ENCODE assay signal across 1 cellular context in the genomic region with DNA sequence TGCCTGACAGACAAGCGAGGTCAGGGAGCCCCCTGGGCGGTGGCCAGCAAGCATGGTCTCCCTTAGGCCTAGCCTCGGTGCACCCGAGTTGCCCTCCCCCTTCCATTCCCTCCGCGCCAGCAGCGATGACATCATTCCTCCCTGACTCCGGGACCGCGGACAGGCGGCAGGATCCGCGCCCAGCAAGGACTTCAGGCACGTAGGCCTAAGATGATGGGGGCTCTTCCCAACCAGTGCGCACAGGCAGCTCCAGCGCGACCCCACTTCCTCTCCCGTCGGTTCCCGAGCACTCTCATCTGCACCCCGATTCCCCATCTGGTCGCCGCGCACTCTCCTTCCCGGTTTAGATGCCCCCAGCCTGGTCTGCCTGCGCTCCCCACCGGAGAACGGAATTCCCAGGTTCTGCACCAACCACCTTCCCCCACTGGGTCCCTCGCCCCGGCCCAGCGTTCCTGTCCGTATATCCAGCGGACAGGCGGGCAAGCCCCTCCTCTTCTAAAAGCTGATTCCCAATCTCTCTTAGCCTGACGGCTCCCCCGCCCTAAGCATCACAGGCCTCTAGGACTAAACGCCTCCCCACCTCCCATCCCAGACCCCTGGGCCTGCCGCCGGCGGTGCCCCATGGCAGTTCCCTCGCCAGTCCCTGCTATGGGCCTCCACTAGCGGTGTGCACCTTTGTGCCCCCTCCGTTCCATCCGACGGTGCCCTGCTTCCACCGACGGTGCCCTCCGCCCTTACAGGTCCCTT.
A peak's percentile ranks its signal among the peaks of the same experiment; 100 is the strongest.
TF ChIP-seq lines count a peak whose summit lies in the region.

No MANE protein-coding gene starts in this region.

TF ChIP-seq in HepG2, 621 proteins besides CTCF, POLR2A, EP300 and RAD21 (continues in another document):
- TF ChIP-seq ZNF788 (CRISPR knock-in tag; IDR thresholded peaks at IDR 0.05; ENCODE audit: borderline replicate concordance), result peak; percentile 48; the same call in 1 of the 2 replicates
- TF ChIP-seq HDAC1 (CRISPR knock-in tag; IDR thresholded peaks at IDR 0.05), result 0 out of 2 replicates have a peak, but pooled peaks have one; percentile 22
- no peak for TF ChIP-seq ZNF660 (CRISPR knock-in tag; IDR thresholded peaks at IDR 0.05; ENCODE audit: borderline replicate concordance, low read depth)
- TF ChIP-seq ZSCAN12 (CRISPR knock-in tag; IDR thresholded peaks at IDR 0.05), result no peak
- TF ChIP-seq, protein P1, sequence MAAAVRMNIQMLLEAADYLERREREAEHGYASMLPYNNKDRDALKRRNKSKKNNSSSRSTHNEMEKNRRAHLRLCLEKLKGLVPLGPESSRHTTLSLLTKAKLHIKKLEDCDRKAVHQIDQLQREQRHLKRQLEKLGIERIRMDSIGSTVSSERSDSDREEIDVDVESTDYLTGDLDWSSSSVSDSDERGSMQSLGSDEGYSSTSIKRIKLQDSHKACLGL (CRISPR knock-in tag; IDR thresholded peaks at IDR 0.05), result 0 out of 2 replicates have a peak, but pooled peaks have one; percentile 38
- TF ChIP-seq MEIS2 (CRISPR knock-in tag; IDR thresholded peaks at IDR 0.05), result no peak
- no peak for TF ChIP-seq ZKSCAN8 (CRISPR knock-in tag; IDR thresholded peaks at IDR 0.05; ENCODE audit: borderline replicate concordance)
- TF ChIP-seq, protein P2, sequence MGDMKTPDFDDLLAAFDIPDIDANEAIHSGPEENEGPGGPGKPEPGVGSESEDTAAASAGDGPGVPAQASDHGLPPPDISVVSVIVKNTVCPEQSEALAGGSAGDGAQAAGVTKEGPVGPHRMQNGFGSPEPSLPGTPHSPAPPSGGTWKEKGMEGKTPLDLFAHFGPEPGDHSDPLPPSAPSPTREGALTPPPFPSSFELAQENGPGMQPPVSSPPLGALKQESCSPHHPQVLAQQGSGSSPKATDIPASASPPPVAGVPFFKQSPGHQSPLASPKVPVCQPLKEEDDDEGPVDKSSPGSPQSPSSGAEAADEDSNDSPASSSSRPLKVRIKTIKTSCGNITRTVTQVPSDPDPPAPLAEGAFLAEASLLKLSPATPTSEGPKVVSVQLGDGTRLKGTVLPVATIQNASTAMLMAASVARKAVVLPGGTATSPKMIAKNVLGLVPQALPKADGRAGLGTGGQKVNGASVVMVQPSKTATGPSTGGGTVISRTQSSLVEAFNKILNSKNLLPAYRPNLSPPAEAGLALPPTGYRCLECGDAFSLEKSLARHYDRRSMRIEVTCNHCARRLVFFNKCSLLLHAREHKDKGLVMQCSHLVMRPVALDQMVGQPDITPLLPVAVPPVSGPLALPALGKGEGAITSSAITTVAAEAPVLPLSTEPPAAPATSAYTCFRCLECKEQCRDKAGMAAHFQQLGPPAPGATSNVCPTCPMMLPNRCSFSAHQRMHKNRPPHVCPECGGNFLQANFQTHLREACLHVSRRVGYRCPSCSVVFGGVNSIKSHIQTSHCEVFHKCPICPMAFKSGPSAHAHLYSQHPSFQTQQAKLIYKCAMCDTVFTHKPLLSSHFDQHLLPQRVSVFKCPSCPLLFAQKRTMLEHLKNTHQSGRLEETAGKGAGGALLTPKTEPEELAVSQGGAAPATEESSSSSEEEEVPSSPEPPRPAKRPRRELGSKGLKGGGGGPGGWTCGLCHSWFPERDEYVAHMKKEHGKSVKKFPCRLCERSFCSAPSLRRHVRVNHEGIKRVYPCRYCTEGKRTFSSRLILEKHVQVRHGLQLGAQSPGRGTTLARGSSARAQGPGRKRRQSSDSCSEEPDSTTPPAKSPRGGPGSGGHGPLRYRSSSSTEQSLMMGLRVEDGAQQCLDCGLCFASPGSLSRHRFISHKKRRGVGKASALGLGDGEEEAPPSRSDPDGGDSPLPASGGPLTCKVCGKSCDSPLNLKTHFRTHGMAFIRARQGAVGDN (CRISPR knock-in tag; IDR thresholded peaks at IDR 0.05), result peak; percentile 46; the same call in 1 of the 2 replicates
- peak; percentile 66 for TF ChIP-seq AGO1 (IDR thresholded peaks at IDR 0.05; ENCODE audit: low read depth, low read length, poor library complexity, severe bottlenecking)
- TF ChIP-seq ZNF264 (CRISPR knock-in tag; IDR thresholded peaks at IDR 0.05), result no peak
- TF ChIP-seq RBM22 (optimal IDR thresholded peaks at IDR 0.05; ENCODE audit: low read length), result no peak
- TF ChIP-seq, protein P3, sequence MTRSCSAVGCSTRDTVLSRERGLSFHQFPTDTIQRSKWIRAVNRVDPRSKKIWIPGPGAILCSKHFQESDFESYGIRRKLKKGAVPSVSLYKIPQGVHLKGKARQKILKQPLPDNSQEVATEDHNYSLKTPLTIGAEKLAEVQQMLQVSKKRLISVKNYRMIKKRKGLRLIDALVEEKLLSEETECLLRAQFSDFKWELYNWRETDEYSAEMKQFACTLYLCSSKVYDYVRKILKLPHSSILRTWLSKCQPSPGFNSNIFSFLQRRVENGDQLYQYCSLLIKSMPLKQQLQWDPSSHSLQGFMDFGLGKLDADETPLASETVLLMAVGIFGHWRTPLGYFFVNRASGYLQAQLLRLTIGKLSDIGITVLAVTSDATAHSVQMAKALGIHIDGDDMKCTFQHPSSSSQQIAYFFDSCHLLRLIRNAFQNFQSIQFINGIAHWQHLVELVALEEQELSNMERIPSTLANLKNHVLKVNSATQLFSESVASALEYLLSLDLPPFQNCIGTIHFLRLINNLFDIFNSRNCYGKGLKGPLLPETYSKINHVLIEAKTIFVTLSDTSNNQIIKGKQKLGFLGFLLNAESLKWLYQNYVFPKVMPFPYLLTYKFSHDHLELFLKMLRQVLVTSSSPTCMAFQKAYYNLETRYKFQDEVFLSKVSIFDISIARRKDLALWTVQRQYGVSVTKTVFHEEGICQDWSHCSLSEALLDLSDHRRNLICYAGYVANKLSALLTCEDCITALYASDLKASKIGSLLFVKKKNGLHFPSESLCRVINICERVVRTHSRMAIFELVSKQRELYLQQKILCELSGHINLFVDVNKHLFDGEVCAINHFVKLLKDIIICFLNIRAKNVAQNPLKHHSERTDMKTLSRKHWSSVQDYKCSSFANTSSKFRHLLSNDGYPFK (CRISPR knock-in tag; IDR thresholded peaks at IDR 0.05; ENCODE audit: borderline replicate concordance), result peak; percentile 40; the same call in 1 of the 2 replicates
- peak; percentile 50; the same call in 1 of the 2 replicates for TF ChIP-seq FOXC1 (CRISPR knock-in tag; IDR thresholded peaks at IDR 0.05; ENCODE audit: borderline replicate concordance)
- 0 out of 2 replicates have a peak, but pooled peaks have one; percentile 74 for TF ChIP-seq EED (CRISPR knock-in tag; IDR thresholded peaks at IDR 0.05)
- TF ChIP-seq, protein P4, sequence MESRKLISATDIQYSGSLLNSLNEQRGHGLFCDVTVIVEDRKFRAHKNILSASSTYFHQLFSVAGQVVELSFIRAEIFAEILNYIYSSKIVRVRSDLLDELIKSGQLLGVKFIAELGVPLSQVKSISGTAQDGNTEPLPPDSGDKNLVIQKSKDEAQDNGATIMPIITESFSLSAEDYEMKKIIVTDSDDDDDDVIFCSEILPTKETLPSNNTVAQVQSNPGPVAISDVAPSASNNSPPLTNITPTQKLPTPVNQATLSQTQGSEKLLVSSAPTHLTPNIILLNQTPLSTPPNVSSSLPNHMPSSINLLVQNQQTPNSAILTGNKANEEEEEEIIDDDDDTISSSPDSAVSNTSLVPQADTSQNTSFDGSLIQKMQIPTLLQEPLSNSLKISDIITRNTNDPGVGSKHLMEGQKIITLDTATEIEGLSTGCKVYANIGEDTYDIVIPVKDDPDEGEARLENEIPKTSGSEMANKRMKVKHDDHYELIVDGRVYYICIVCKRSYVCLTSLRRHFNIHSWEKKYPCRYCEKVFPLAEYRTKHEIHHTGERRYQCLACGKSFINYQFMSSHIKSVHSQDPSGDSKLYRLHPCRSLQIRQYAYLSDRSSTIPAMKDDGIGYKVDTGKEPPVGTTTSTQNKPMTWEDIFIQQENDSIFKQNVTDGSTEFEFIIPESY (CRISPR knock-in tag; IDR thresholded peaks at IDR 0.05), result 0 out of 2 replicates have a peak, but pooled peaks have one; percentile 42
- TF ChIP-seq, protein P5, sequence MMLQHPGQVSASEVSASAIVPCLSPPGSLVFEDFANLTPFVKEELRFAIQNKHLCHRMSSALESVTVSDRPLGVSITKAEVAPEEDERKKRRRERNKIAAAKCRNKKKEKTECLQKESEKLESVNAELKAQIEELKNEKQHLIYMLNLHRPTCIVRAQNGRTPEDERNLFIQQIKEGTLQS (CRISPR knock-in tag; IDR thresholded peaks at IDR 0.05), result 0 out of 2 replicates have a peak, but pooled peaks have one; percentile 56
- peak; percentile 92 for TF ChIP-seq ATF7 (IDR thresholded peaks at IDR 0.05)
- no peak for TF ChIP-seq ATF7 (CRISPR knock-in tag; IDR thresholded peaks at IDR 0.05)
- TF ChIP-seq, protein P6, sequence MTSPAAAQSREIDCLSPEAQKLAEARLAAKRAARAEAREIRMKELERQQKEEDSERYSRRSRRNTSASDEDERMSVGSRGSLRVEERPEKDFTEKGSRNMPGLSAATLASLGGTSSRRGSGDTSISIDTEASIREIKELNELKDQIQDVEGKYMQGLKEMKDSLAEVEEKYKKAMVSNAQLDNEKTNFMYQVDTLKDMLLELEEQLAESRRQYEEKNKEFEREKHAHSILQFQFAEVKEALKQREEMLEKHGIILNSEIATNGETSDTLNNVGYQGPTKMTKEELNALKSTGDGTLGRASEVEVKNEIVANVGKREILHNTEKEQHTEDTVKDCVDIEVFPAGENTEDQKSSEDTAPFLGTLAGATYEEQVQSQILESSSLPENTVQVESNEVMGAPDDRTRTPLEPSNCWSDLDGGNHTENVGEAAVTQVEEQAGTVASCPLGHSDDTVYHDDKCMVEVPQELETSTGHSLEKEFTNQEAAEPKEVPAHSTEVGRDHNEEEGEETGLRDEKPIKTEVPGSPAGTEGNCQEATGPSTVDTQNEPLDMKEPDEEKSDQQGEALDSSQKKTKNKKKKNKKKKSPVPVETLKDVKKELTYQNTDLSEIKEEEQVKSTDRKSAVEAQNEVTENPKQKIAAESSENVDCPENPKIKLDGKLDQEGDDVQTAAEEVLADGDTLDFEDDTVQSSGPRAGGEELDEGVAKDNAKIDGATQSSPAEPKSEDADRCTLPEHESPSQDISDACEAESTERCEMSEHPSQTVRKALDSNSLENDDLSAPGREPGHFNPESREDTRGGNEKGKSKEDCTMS (CRISPR knock-in tag; conservative IDR thresholded peaks at IDR 0.05), result no peak
- 0 out of 2 replicates have a peak, but pooled peaks have one; percentile 8 for TF ChIP-seq RXRA (CRISPR knock-in tag; IDR thresholded peaks at IDR 0.05)
- peak; percentile 19; the same call in 1 of the 2 replicates for TF ChIP-seq KDM5B (CRISPR knock-in tag; IDR thresholded peaks at IDR 0.05; ENCODE audit: borderline replicate concordance)
- TF ChIP-seq ZNF225 (CRISPR knock-in tag; IDR thresholded peaks at IDR 0.05), result 0 out of 2 replicates have a peak, but pooled peaks have one; percentile 21
- peak; percentile 88 for TF ChIP-seq ZBTB38 (CRISPR knock-in tag; IDR thresholded peaks at IDR 0.05)
- TF ChIP-seq ZNF777 (CRISPR knock-in tag; IDR thresholded peaks at IDR 0.05), result peak; percentile 73
- TF ChIP-seq REPIN1 (CRISPR knock-in tag; IDR thresholded peaks at IDR 0.05; ENCODE audit: borderline replicate concordance, low read depth), result 0 out of 2 replicates have a peak, but pooled peaks have one; percentile 7
- peak; percentile 51; the same call in 1 of the 2 replicates for TF ChIP-seq ZFX (CRISPR knock-in tag; IDR thresholded peaks at IDR 0.05; ENCODE audit: low read depth)
- TF ChIP-seq HNRNPLL (IDR thresholded peaks at IDR 0.05; ENCODE audit: low read depth, low read length, poor library complexity, severe bottlenecking), result peak; percentile 38
- peak; percentile 33; the same call in 1 of the 2 replicates for TF ChIP-seq GABPB1 (CRISPR knock-in tag; IDR thresholded peaks at IDR 0.05)
- TF ChIP-seq POLR2G (IDR thresholded peaks at IDR 0.05; ENCODE audit: low read depth, low read length), result 0 out of 2 replicates have a peak, but pooled peaks have one; percentile 28
- TF ChIP-seq ZNF552 (CRISPR knock-in tag; IDR thresholded peaks at IDR 0.05; ENCODE audit: borderline replicate concordance), result no peak
- 0 out of 2 replicates have a peak, but pooled peaks have one; percentile 27 for TF ChIP-seq HNRNPL (IDR thresholded peaks at IDR 0.05; ENCODE audit: low read depth, low read length)
- TF ChIP-seq, protein P7, sequence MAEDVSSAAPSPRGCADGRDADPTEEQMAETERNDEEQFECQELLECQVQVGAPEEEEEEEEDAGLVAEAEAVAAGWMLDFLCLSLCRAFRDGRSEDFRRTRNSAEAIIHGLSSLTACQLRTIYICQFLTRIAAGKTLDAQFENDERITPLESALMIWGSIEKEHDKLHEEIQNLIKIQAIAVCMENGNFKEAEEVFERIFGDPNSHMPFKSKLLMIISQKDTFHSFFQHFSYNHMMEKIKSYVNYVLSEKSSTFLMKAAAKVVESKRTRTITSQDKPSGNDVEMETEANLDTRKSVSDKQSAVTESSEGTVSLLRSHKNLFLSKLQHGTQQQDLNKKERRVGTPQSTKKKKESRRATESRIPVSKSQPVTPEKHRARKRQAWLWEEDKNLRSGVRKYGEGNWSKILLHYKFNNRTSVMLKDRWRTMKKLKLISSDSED (CRISPR knock-in tag; IDR thresholded peaks at IDR 0.05), result no peak
- TF ChIP-seq, protein P8, sequence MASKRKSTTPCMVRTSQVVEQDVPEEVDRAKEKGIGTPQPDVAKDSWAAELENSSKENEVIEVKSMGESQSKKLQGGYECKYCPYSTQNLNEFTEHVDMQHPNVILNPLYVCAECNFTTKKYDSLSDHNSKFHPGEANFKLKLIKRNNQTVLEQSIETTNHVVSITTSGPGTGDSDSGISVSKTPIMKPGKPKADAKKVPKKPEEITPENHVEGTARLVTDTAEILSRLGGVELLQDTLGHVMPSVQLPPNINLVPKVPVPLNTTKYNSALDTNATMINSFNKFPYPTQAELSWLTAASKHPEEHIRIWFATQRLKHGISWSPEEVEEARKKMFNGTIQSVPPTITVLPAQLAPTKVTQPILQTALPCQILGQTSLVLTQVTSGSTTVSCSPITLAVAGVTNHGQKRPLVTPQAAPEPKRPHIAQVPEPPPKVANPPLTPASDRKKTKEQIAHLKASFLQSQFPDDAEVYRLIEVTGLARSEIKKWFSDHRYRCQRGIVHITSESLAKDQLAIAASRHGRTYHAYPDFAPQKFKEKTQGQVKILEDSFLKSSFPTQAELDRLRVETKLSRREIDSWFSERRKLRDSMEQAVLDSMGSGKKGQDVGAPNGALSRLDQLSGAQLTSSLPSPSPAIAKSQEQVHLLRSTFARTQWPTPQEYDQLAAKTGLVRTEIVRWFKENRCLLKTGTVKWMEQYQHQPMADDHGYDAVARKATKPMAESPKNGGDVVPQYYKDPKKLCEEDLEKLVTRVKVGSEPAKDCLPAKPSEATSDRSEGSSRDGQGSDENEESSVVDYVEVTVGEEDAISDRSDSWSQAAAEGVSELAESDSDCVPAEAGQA (IDR thresholded peaks at IDR 0.05; ENCODE audit: low read depth), result 0 out of 2 replicates have a peak, but pooled peaks have one; percentile 42
- TF ChIP-seq, protein P8 (CRISPR knock-in tag; IDR thresholded peaks at IDR 0.05; ENCODE audit: borderline replicate concordance), result no peak
